Comparison of ENCODE assay signal across 21 cellular contexts in the genomic region with DNA sequence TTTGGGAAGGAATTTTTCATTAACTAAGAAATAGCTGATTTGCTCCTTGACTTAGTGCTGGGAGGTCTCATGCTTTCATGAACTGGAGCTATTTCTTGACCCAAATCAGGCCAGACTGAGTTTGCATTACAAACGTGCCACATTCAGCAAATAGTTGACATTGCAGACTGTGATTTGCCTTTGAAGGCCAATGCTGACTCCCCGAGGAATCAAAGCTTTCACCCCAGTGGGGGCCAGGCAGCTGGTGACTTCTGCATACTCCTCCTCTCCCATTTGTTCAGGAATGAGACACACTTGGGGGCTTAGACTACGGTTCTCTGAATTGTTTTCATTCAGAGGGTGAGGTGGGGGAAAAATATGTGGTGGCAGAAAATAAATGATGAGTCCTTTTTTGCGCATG.
A peak's percentile ranks its signal among the peaks of the same experiment; 100 is the strongest.
DNase-seq lines count a peak whose midpoint lies in the region; ATAC-seq and TF ChIP-seq lines count a peak whose summit lies in the region.
"Had no signal": no experiment of that assay in that cellular context is flagged by ENCODE, and none has a peak within 500 bp of the region (broad histone marks: within the 10 kb centered on the region; RNA-seq: fewer than 3 reads in every experiment).

No MANE protein-coding gene starts in this region.

- peaks cover 0 to 19% of the 10 kb centered on the region in 2 donors for H3K4me1 Mint-ChIP-seq in natural killer cell treated with Interleukin-12 subunit alpha and Interleukin-12 subunit beta and Interleukin-15 and Interleukin-18, amount 100 ng/mL, for 72 hours (ENCODE audit: low read depth in 2 of 2)
- no peaks in the 10 kb centered on the region for H3K4me1 Mint-ChIP-seq in natural killer cell
- peaks cover 24% of the 10 kb centered on the region for H3K4me1 Mint-ChIP-seq in activated naive CD8-positive, alpha-beta T cell treated with anti-CD3 and anti-CD28 coated beads, Interleukin-2, amount 50 U/mL, for 24 hours
- no peaks in the 10 kb centered on the region for H3K4me1 Mint-ChIP-seq in HFFc6 (ENCODE audit: low read depth)

- no peak overlapping the region for H3K27ac Mint-ChIP-seq in natural killer cell treated with Interleukin-12 subunit alpha and Interleukin-12 subunit beta and Interleukin-15 and Interleukin-18, amount 100 ng/mL, for 72 hours
- H3K27ac Mint-ChIP-seq in natural killer cell (no peak overlapping the region), HFFc6 (no peak overlapping the region)
- no peak overlapping the region for H3K27ac Mint-ChIP-seq in activated naive CD8-positive, alpha-beta T cell treated with anti-CD3 and anti-CD28 coated beads, Interleukin-2, amount 50 U/mL, for 24 hours

- H3K4me3 Mint-ChIP-seq in natural killer cell treated with Interleukin-12 subunit alpha and Interleukin-12 subunit beta and Interleukin-15 and Interleukin-18, amount 100 ng/mL, for 72 hours, result peak overlapping the region; percentile 3
- H3K4me3 Mint-ChIP-seq in natural killer cell (no peak overlapping the region), HFFc6 (no peak overlapping the region)
- no peak overlapping the region for H3K4me3 Mint-ChIP-seq in activated naive CD8-positive, alpha-beta T cell treated with anti-CD3 and anti-CD28 coated beads, Interleukin-2, amount 50 U/mL, for 24 hours

- intact Hi-C loops in natural killer cell (cut with micrococcal nuclease), result no loop called here

- H3K36me3 Mint-ChIP-seq in natural killer cell treated with Interleukin-12 subunit alpha and Interleukin-12 subunit beta and Interleukin-15 and Interleukin-18, amount 100 ng/mL, for 72 hours, result no peaks in the 10 kb centered on the region
- no peaks in the 10 kb centered on the region for H3K36me3 Mint-ChIP-seq in natural killer cell
- H3K36me3 Mint-ChIP-seq in activated naive CD8-positive, alpha-beta T cell treated with anti-CD3 and anti-CD28 coated beads, Interleukin-2, amount 50 U/mL, for 24 hours (ENCODE audit: low read depth), result no peaks in the 10 kb centered on the region
- no peaks in the 10 kb centered on the region for H3K36me3 Mint-ChIP-seq in HFFc6 (ENCODE audit: low read depth)

- H3K9me3 Mint-ChIP-seq in natural killer cell treated with Interleukin-12 subunit alpha and Interleukin-12 subunit beta and Interleukin-15 and Interleukin-18, amount 100 ng/mL, for 72 hours, result no peaks in the 10 kb centered on the region
- H3K9me3 Mint-ChIP-seq in natural killer cell (no peaks in the 10 kb centered on the region), HFFc6 (no peaks in the 10 kb centered on the region)
- no peaks in the 10 kb centered on the region for H3K9me3 Mint-ChIP-seq in activated naive CD8-positive, alpha-beta T cell treated with anti-CD3 and anti-CD28 coated beads, Interleukin-2, amount 50 U/mL, for 24 hours

- TF ChIP-seq CTCF in natural killer cell (IDR thresholded peaks at IDR 0.05) (no peak), HFFc6 (IDR thresholded peaks at IDR 0.05) (no peak)

- no peak for ATAC-seq in natural killer cell treated with Interleukin-12 subunit alpha and Interleukin-12 subunit beta and Interleukin-15 and Interleukin-18, amount 100 ng/mL, for 72 hours
- ATAC-seq in natural killer cell (no peak), GM19463 (IDR thresholded peaks at IDR 0.05; ENCODE audit: unreplicated experiment) (no peak)
- no peak for ATAC-seq in activated naive CD8-positive, alpha-beta T cell treated with anti-CD3 and anti-CD28 coated beads, Interleukin-2, amount 50 U/mL, for 24 hours
- ATAC-seq: HepG2 had no signal

- peaks cover 15 to 17% of the 10 kb centered on the region in 2 donors for H3K27me3 Mint-ChIP-seq in natural killer cell treated with Interleukin-12 subunit alpha and Interleukin-12 subunit beta and Interleukin-15 and Interleukin-18, amount 100 ng/mL, for 72 hours
- H3K27me3 Mint-ChIP-seq in natural killer cell (ENCODE audit: low read depth in 2 of 2) (peaks cover 5 to 7% of the 10 kb centered on the region in 2 donors), HFFc6 (ENCODE audit: insufficient read depth) (peaks cover 9% of the 10 kb centered on the region)
- peaks cover 27% of the 10 kb centered on the region for H3K27me3 Mint-ChIP-seq in activated naive CD8-positive, alpha-beta T cell treated with anti-CD3 and anti-CD28 coated beads, Interleukin-2, amount 50 U/mL, for 24 hours

- DNase-seq in natural killer cell treated with Interleukin-12 subunit alpha and Interleukin-12 subunit beta and Interleukin-15 and Interleukin-18, amount 100 ng/mL, for 72 hours (ENCODE audit: low spot score), result no peak
- DNase-seq in natural killer cell (no peak), astrocyte of the hippocampus (ENCODE audit: low read depth, low spot score) (peak; percentile 59), iPS-NIHi11 (ENCODE audit: low spot score) (peak; percentile 56), HFFc6 (no peak)
- DNase-seq in stimulated activated CD4-positive, alpha-beta T cell treated with anti-CD3 and anti-CD28 coated beads, Interleukin-2, amount 100 ng/mL, for 24 hours, result no peak
- no peak for DNase-seq in activated naive CD8-positive, alpha-beta T cell treated with anti-CD3 and anti-CD28 coated beads, Interleukin-2, amount 50 U/mL, for 24 hours
- DNase-seq: C1 segment of cervical spinal cord, DMS153, EL, GM23248, MG63, NCI-H1105, NCI-H187, NCI-H446, NCI-H774, Peyer's patch, Right ventricle myocardium superior, SK-N-SH had no signal

Comparison
In these comparisons a context has a peak if more than half of its experiments do, and no peak if none do; other contexts are left out.
1. DNase-seq: peak in astrocyte of the hippocampus (single experiment) and iPS-NIHi11 (single experiment); none in natural killer cell treated with Interleukin-12 subunit alpha and Interleukin-12 subunit beta and Interleukin-15 and Interleukin-18, amount 100 ng/mL, for 72 hours (single experiment), natural killer cell (single experiment), stimulated activated CD4-positive, alpha-beta T cell treated with anti-CD3 and anti-CD28 coated beads, Interleukin-2, amount 100 ng/mL, for 24 hours (0 of 2), activated naive CD8-positive, alpha-beta T cell treated with anti-CD3 and anti-CD28 coated beads, Interleukin-2, amount 50 U/mL, for 24 hours (single experiment) and HFFc6 (single experiment).